Comparison of ENCODE assay signal across 17 cellular contexts in genomic region chr7:134328900-134329299, GRCh38. TPM values are rescaled to one million over a fixed set of nuclear protein-coding genes. Genes with fewer than 3 reads are reported as not detected.
DNase-seq lines count a peak whose midpoint lies in the region; ATAC-seq and TF ChIP-seq lines count a peak whose summit lies in the region.
"Had no signal": no experiment of that assay in that cellular context is flagged by ENCODE, and none has a peak within 500 bp of the region (broad histone marks: within the 10 kb centered on the region; RNA-seq: fewer than 3 reads in every experiment).

No MANE protein-coding gene starts in this region.

- H2AFZ ChIP-seq in IMR-90 (replicated peaks; ENCODE audit: low read length, poor library complexity), result peak overlapping the region; percentile 64

- POLR2A ChIA-PET in IMR-90 (lab: Charles Lee; ENCODE audit: unreplicated experiment), result no interaction called here
- POLR2A ChIA-PET in activated CD8-positive, alpha-beta T cell treated with anti-CD3 and anti-CD28 coated beads for 36 hours (lab: Charles Lee), result interaction anchor here (0.7 kb wide), 1 partner anchor 12 kb away, joined by 3 read pairs; the partner anchor contains the start of gene SLC35B4

- no peak overlapping the region for H4K8ac ChIP-seq in IMR-90 (ENCODE audit: low read depth in 2 of 2, low read length in 2 of 2)

- no peak overlapping the region for H2AK5ac ChIP-seq in IMR-90 (ENCODE audit: low read depth, low read length)

- peaks cover 12% of the 10 kb centered on the region for H3K27me3 ChIP-seq in IMR-90 (ENCODE audit: control insufficient read depth, insufficient read depth, low read length)
- H3K27me3 ChIP-seq: BLaER1 treated with 17β-estradiol and CSF1 and Interleukin-3, amounts not matched to agents 10 nM and 100 nM had no signal

- no peak overlapping the region for H3K4me3 Mint-ChIP-seq in activated CD8-positive, alpha-beta T cell treated with anti-CD3 and anti-CD28 coated beads for 36 hours
- H3K4me3 Mint-ChIP-seq: B cell; CD8-positive, alpha-beta T cell had no signal

- no peaks in the 10 kb centered on the region for H3K4me1 ChIP-seq in IMR-90 (ENCODE audit: control insufficient read depth, insufficient read depth, low read length)
- H3K4me1 ChIP-seq: BLaER1 treated with 17β-estradiol and CSF1 and Interleukin-3, amounts not matched to agents 10 nM and 100 nM; HAP-1 had no signal

- H3K9ac ChIP-seq in IMR-90 (ENCODE audit: low read depth, low read length), result no peak overlapping the region
- H3K9ac ChIP-seq: BLaER1 treated with 17β-estradiol and CSF1 and Interleukin-3, amounts not matched to agents 10 nM and 100 nM; KMS-11 had no signal

- no peaks in the 10 kb centered on the region for H3K9me3 Mint-ChIP-seq in activated CD8-positive, alpha-beta T cell treated with anti-CD3 and anti-CD28 coated beads for 36 hours
- H3K9me3 Mint-ChIP-seq: CD8-positive, alpha-beta T cell had no signal

- no peak for TF ChIP-seq RAD21 in IMR-90 (IDR thresholded peaks at IDR 0.05; ENCODE audit: low read length)

- no peak overlapping the region for H3K18ac ChIP-seq in IMR-90 (ENCODE audit: low read depth, low read length)

- no peak overlapping the region for H2AK9ac ChIP-seq in IMR-90 (replicated peaks; ENCODE audit: low read depth, low read length, poor library complexity)

- H3K27me3 Mint-ChIP-seq in activated CD8-positive, alpha-beta T cell treated with anti-CD3 and anti-CD28 coated beads for 36 hours, result peaks cover 9% of the 10 kb centered on the region

- no peak overlapping the region for H4K91ac ChIP-seq in IMR-90 (ENCODE audit: insufficient read depth, low read depth, low read length)

- DNase-seq in GM12865 (ENCODE audit: low read depth), result peak; percentile 2
- no peak for DNase-seq in IMR-90
- DNase-seq in activated CD8-positive, alpha-beta T cell treated with anti-CD3 and anti-CD28 coated beads for 36 hours, result no peak
- no peak for DNase-seq in stimulated activated naive CD8-positive, alpha-beta T cell treated with anti-CD3 and anti-CD28 coated beads, Interleukin-15, Interleukin-2, amounts not matched to agents 100 U/mL and 50 U/mL, for 24 hours
- DNase-seq: 8988T; Calu3; CD8-positive, alpha-beta T cell; DMS79 treated with DMSO at 0.1 percent for 48 hours; GF-D8 had no signal

- no peaks in the 10 kb centered on the region for H4K20me1 ChIP-seq in IMR-90 (ENCODE audit: insufficient read depth, low read length)
- H4K20me1 ChIP-seq: BLaER1 treated with 17β-estradiol and CSF1 and Interleukin-3, amounts not matched to agents 10 nM and 100 nM had no signal

- no peaks in the 10 kb centered on the region for H3K9me1 ChIP-seq in IMR-90 (ENCODE audit: insufficient read depth, low read length)

- no peak overlapping the region for H3K27ac Mint-ChIP-seq in activated CD8-positive, alpha-beta T cell treated with anti-CD3 and anti-CD28 coated beads for 36 hours
- H3K27ac Mint-ChIP-seq: B cell; CD8-positive, alpha-beta T cell had no signal

- CTCF ChIA-PET in IMR-90 (lab: Yijun Ruan, JAX), result interaction anchor here (0.6 kb wide), 1 partner anchor 614 kb away, joined by 6 read pairs; no protein-coding TSS in a partner anchor
- CTCF ChIA-PET in activated CD8-positive, alpha-beta T cell treated with anti-CD3 and anti-CD28 coated beads for 36 hours (lab: Charles Lee), result interaction anchor here (0.7 to 1.4 kb wide), 5 partner anchors 12 to 188 kb away, joined by 3 to 5 read pairs (median 5); partner anchors contain the start of gene SLC35B4

- peak; percentile 52 for ATAC-seq in HG02798 (IDR thresholded peaks at IDR 0.05; ENCODE audit: poor library complexity, unreplicated experiment)
- ATAC-seq in IMR-90 (ENCODE audit: low read depth), result no peak
- no peak for ATAC-seq in activated CD8-positive, alpha-beta T cell treated with anti-CD3 and anti-CD28 coated beads for 36 hours
- ATAC-seq in stimulated activated naive CD8-positive, alpha-beta T cell treated with anti-CD3 and anti-CD28 coated beads, Interleukin-15, Interleukin-2, amounts not matched to agents 100 U/mL and 50 U/mL, for 24 hours, result no peak
- no peak for ATAC-seq in GM18502 (IDR thresholded peaks at IDR 0.05; ENCODE audit: poor library complexity, unreplicated experiment)
- ATAC-seq: CD8-positive, alpha-beta T cell; GM12878 had no signal

- dilution Hi-C loops in IMR-90 (cut with HindIII; ENCODE audit: low sequenced_read_pairs, unreplicated experiment), result no loop called here

- no peak for TF ChIP-seq POLR2A in IMR-90 (IDR thresholded peaks at IDR 0.05; ENCODE audit: low read depth, low read length)

- no peak overlapping the region for H2BK20ac ChIP-seq in IMR-90 (ENCODE audit: low read depth, low read length)

- TF ChIP-seq CTCF in GM12865 (IDR thresholded peaks at IDR 0.05; ENCODE audit: insufficient read depth, low read depth, low read length, missing control alignments), result no peak
- no peak for TF ChIP-seq CTCF in IMR-90 (conservative IDR thresholded peaks at IDR 0.05; ENCODE audit: low read depth, low read length)
- TF ChIP-seq CTCF in VCaP (conservative IDR thresholded peaks at IDR 0.05), result no peak
- TF ChIP-seq CTCF in activated CD8-positive, alpha-beta T cell treated with anti-CD3 and anti-CD28 coated beads for 36 hours (IDR thresholded peaks at IDR 0.05), result no peak

- H4K5ac ChIP-seq in IMR-90 (ENCODE audit: low read depth, low read length), result no peak overlapping the region

- H3K56ac ChIP-seq in IMR-90 (ENCODE audit: extremely low read depth, insufficient read depth, low read length), result peak overlapping the region; percentile 1; the same call in 1 of the 2 replicates

- no peak overlapping the region for H2BK5ac ChIP-seq in IMR-90 (ENCODE audit: low read depth, low read length, poor library complexity, severe bottlenecking)

- BruUV-seq in IMR-90 (replicated peaks; lab: Mats Ljungman, UMichigan), result no TSS peak

- no peak overlapping the region for H3K14ac ChIP-seq in IMR-90 (replicated peaks; ENCODE audit: low read depth, low read length)

- H2BK120ac ChIP-seq in IMR-90 (ENCODE audit: low read depth, low read length), result no peak overlapping the region

- H3K36me3 ChIP-seq in IMR-90 (ENCODE audit: control insufficient read depth, insufficient read depth, low read length), result no peaks in the 10 kb centered on the region
- H3K36me3 ChIP-seq: BLaER1 treated with 17β-estradiol and CSF1 and Interleukin-3, amounts not matched to agents 10 nM and 100 nM; HAP-1 had no signal

- intact Hi-C loops in IMR-90 (cut with micrococcal nuclease), result loop anchor here (10.0 kb wide), 1 partner anchor 184 kb away; no protein-coding TSS in a partner anchor
- intact Hi-C loops in activated CD8-positive, alpha-beta T cell treated with anti-CD3 and anti-CD28 coated beads for 36 hours (cut with micrococcal nuclease), result no loop called here

- H3K4ac ChIP-seq in IMR-90 (ENCODE audit: low read depth, low read length), result no peak overlapping the region

- no peak overlapping the region for H2BK15ac ChIP-seq in IMR-90 (ENCODE audit: low read depth, low read length)

- H3K4me1 Mint-ChIP-seq in activated CD8-positive, alpha-beta T cell treated with anti-CD3 and anti-CD28 coated beads for 36 hours (ENCODE audit: low read depth), result no peaks in the 10 kb centered on the region

- no peaks in the 10 kb centered on the region for H3K36me3 Mint-ChIP-seq in activated CD8-positive, alpha-beta T cell treated with anti-CD3 and anti-CD28 coated beads for 36 hours (ENCODE audit: low read depth)
- H3K36me3 Mint-ChIP-seq: CD8-positive, alpha-beta T cell had no signal

- no peaks in the 10 kb centered on the region for H3K9me3 ChIP-seq in IMR-90 (ENCODE audit: control insufficient read depth, insufficient read depth, low read length)
- H3K9me3 ChIP-seq: BLaER1 treated with 17β-estradiol and CSF1 and Interleukin-3, amounts not matched to agents 10 nM and 100 nM; HAP-1 had no signal

- H3K27ac ChIP-seq in IMR-90 (ENCODE audit: insufficient read depth, low read length) (no peak overlapping the region), VCaP (peak overlapping the region; percentile 65; the same call in 1 of the 2 replicates)
- H3K27ac ChIP-seq: BLaER1 treated with 17β-estradiol and CSF1 and Interleukin-3, amounts not matched to agents 10 nM and 100 nM; KMS-11 had no signal

- H3K79me1 ChIP-seq in IMR-90 (ENCODE audit: low read depth in 1 of 2, low read length in 2 of 2), result no peaks in the 10 kb centered on the region

- no peak overlapping the region for H3K4me3 ChIP-seq in GM12865 (ENCODE audit: low read depth, low read length)
- no peak overlapping the region for H3K4me3 ChIP-seq in IMR-90 (ENCODE audit: insufficient read depth, low read depth, low read length)
- H3K4me3 ChIP-seq: BLaER1 treated with 17β-estradiol and CSF1 and Interleukin-3, amounts not matched to agents 10 nM and 100 nM; GM12878; HAP-1 had no signal

- in situ Hi-C loops in IMR-90 (cut with MboI; ENCODE audit: low sequenced_read_pairs), result no loop called here

- WGBS in IMR-90 (ENCODE audit: extremely low coverage in 2 of 2, insufficient read length in 1 of 2), 2 experiments, result 43% methylated on average over 2 of the region's 2 CpGs; no CpG with 5 or more reads in 1 of the 2 experiments

- no peak overlapping the region for H3K4me2 ChIP-seq in IMR-90 (ENCODE audit: low read depth, low read length)
- H3K4me2 ChIP-seq: BLaER1 treated with 17β-estradiol and CSF1 and Interleukin-3, amounts not matched to agents 10 nM and 100 nM; KMS-11 had no signal

- no peak overlapping the region for H3K23ac ChIP-seq in IMR-90 (ENCODE audit: low read depth, low read length)

TF ChIP-seq in IMR-90, 13 proteins besides CTCF, POLR2A, EP300 and RAD21:
- TF ChIP-seq ELK1 (IDR thresholded peaks at IDR 0.05; ENCODE audit: borderline replicate concordance, low read depth, low read length) (no peak), CEBPB (IDR thresholded peaks at IDR 0.05; ENCODE audit: low read depth, low read length) (no peak)
TF ChIP-seq in IMR-90: peak in this region for 0.

RNA-seq across cellular contexts. Expression of gene SLC35B4, which starts 12.2 kb away (rescaled TPM):
- 15.6 and 19.7 TPM in 2 replicates for total RNA-seq in IMR-90 (2012; rRNA removed)
- 9.9 and 10.0 TPM in 2 replicates for polyA plus RNA-seq in IMR-90 (2012; rRNA removed)
- polyA plus RNA-seq in IMR-90 (2012; cell fraction: cytosol; rRNA removed), result 2.7 and 3.8 TPM in 2 replicates
- polyA plus RNA-seq in IMR-90 (2012; cell fraction: nucleus; rRNA removed; ENCODE audit: low replicate concordance), result 7.2 and 11.2 TPM in 2 replicates
- 10 to 100 TPM; 11.7 to 13.7 TPM for total RNA-seq in activated CD8-positive, alpha-beta T cell treated with anti-CD3 and anti-CD28 coated beads for 36 hours
